ENCODE assay signal across 32 cellular contexts in the genomic region with DNA sequence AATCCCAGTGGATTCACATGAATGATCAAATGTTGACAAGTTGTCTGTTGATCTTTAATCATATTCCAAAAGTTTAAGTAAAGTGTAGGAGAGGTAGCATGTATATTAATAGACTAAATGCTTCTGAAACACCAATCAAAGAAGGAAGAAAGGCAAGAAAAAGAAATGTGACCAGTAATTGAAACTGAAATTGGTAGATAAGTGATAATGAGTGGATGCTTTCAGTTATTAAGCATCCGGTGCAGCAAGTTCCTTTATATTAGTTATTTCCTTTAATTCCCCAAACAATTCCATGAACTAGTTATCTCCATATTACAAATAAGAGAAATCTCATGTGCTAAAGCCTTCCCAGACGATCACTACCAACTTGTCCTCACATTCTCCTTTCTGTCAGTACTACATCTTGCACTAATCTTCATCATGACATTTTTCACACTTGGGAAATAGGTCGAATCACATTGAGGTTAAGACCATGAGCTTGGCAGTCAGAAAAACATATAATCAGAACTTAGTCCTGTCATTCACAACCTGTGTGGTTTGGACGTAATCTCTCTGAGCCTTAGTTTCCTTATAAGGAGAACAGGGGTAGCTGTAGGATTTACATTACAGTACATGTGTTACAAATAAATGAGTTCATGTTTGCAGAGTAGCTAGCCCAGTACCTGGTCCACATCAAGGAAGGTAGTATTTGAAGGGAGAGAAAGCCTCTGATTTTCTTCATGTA.
"Had no signal": no experiment of that assay in that cellular context is flagged by ENCODE, and none has a peak within 500 bp of the region (broad histone marks: within the 10 kb centered on the region; RNA-seq: fewer than 3 reads in every experiment).

No MANE protein-coding gene starts in this region.

- FAIRE-seq: bronchial epithelial cell had no signal

- H3K4me3 ChIP-seq: adrenal gland, Peyer's patch had no signal

- DNase-seq: activated CD4-positive, alpha-beta T cell treated with anti-CD3 and anti-CD28 coated beads for 36 hours; activated CD4-positive, alpha-beta T cell treated with anti-CD3 and anti-CD28 coated beads, Interleukin-2, amount 10 ng/mL, durations not matched to agents 7 days and 5 days; activated CD4-positive, alpha-beta T cell treated with anti-CD3 and anti-CD28 coated beads, Interleukin-2, amount 50 U/mL, for 48 hours; activated CD8-positive, alpha-beta T cell treated with anti-CD3 and anti-CD28 coated beads, Interleukin-2, amount 10 ng/mL, durations not matched to agents 7 days and 5 days; activated gamma-delta T cell treated with Interleukin-2 at 50 U/mL for 16 hours; activated naive CD4-positive, alpha-beta T cell treated with anti-CD3 and anti-CD28 coated beads for 36 hours; activated T-cell treated with anti-CD3 and anti-CD28 coated beads for 4 hours; activated T-cell treated with anti-CD3 and anti-CD28 coated beads, Interleukin-2, amount 50 U/mL, for 4 hours; adrenal gland; caudate nucleus; cerebellar nuclear complex; cortex of kidney; NCI-H1105; NCI-H1417 treated with DMSO at 0.1 percent for 48 hours; NCI-H187 treated with DMSO at 0.1 percent for 48 hours; NCI-H2081 treated with DMSO at 0.1 percent for 48 hours; NCI-H226; NCI-H446 treated with DMSO at 0.1 percent for 48 hours; NCI-H524; NK-92 treated with Interleukin-12 subunit alpha and Interleukin-12 subunit beta, amount 100 ng/mL, for 24 hours; PC-3; Peyer's patch; RPMI8226; SW 1271; T-helper 1 cell; T-helper 2 cell; T-helper 9 cell had no signal

- H3K27ac ChIP-seq: adrenal gland, Peyer's patch had no signal

- H3K9me3 ChIP-seq: adrenal gland, Peyer's patch had no signal

- H3K36me3 ChIP-seq: adrenal gland, Peyer's patch had no signal

- H3K27me3 ChIP-seq: adrenal gland, Peyer's patch had no signal

- ATAC-seq: activated CD4-positive, alpha-beta T cell treated with anti-CD3 and anti-CD28 coated beads for 36 hours; activated CD4-positive, CD25-positive, alpha-beta regulatory T cell treated with anti-CD3 and anti-CD28 coated beads, Interleukin-2, amount 50 U/mL, for 24 hours; activated CD8-positive, alpha-beta T cell treated with anti-CD3 and anti-CD28 coated beads, Interleukin-2, amount 10 ng/mL, durations not matched to agents 7 days and 5 days; activated naive CD4-positive, alpha-beta T cell treated with anti-CD3 and anti-CD28 coated beads, Interleukin-2, amount 50 U/mL, for 72 hours; activated T-cell treated with anti-CD3 and anti-CD28 coated beads, Interleukin-2, amount 50 U/mL, for 4 hours; PC-3; Right ventricle myocardium inferior; WTC11 had no signal

- H3K4me1 ChIP-seq: adrenal gland, Peyer's patch had no signal
